1 cellular context compared by ENCODE assay signal in the genomic region with DNA sequence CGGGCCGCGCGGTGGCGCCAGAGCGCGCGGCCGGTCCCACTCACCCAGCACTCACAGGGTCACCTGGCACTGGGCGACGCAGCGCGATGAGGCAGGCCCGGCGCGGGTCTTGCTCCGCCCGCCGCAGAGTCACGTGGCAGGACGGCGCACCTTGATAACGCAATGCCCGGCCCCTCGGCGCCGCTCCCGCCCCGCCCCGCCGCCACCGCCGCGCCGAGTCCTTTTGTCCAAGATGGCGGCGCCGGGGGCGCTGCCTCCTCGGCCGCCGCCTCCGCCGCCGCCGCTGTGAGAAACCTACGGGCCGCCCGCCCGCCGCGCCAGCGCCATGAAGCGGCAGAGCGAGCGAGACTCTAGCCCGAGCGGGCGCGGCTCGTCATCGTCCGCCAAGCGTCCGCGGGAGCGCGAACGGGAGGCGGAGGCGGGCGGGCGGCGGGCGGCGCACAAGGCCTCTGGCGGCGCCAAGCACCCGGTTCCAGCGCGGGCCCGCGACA.
TF ChIP-seq lines count a peak whose summit lies in the region.

A gene with protein sequence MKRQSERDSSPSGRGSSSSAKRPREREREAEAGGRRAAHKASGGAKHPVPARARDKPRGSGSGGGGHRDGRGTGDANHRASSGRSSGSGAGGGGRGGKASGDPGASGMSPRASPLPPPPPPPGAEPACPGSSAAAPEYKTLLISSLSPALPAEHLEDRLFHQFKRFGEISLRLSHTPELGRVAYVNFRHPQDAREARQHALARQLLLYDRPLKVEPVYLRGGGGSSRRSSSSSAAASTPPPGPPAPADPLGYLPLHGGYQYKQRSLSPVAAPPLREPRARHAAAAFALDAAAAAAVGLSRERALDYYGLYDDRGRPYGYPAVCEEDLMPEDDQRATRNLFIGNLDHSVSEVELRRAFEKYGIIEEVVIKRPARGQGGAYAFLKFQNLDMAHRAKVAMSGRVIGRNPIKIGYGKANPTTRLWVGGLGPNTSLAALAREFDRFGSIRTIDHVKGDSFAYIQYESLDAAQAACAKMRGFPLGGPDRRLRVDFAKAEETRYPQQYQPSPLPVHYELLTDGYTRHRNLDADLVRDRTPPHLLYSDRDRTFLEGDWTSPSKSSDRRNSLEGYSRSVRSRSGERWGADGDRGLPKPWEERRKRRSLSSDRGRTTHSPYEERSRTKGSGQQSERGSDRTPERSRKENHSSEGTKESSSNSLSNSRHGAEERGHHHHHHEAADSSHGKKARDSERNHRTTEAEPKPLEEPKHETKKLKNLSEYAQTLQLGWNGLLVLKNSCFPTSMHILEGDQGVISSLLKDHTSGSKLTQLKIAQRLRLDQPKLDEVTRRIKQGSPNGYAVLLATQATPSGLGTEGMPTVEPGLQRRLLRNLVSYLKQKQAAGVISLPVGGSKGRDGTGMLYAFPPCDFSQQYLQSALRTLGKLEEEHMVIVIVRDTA (plus strand): TSS at position 211 of the 491 bp plus-strand sequence. CDS start 115 bp downstream, at position 326.

TF ChIP-seq in K562, 482 proteins besides CTCF, POLR2A, EP300 and RAD21 (continued from another document and continues in another):
- TF ChIP-seq SPI1 (IDR thresholded peaks at IDR 0.05; ENCODE audit: borderline replicate concordance, low read depth, low read length) = no peak
- no peak for TF ChIP-seq GATA2 (CRISPR knock-in tag; IDR thresholded peaks at IDR 0.05)
- TF ChIP-seq, protein P1, sequence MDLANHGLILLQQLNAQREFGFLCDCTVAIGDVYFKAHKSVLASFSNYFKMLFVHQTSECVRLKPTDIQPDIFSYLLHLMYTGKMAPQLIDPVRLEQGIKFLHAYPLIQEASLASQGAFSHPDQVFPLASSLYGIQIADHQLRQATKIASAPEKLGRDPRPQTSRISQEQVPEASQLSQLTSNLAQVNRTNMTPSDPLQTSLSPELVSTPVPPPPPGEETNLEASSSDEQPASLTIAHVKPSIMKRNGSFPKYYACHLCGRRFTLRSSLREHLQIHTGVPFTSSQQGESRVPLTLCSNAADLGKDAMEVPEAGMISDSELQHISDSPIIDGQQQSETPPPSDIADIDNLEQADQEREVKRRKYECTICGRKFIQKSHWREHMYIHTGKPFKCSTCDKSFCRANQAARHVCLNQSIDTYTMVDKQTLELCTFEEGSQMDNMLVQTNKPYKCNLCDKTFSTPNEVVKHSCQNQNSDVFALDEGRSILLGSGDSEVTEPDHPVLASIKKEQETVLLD (IDR thresholded peaks at IDR 0.05) = no peak
- no peak for TF ChIP-seq KDM2B (CRISPR knock-in tag; IDR thresholded peaks at IDR 0.05)
- TF ChIP-seq NR4A1 (CRISPR knock-in tag; IDR thresholded peaks at IDR 0.05) = no peak
- no peak for TF ChIP-seq NR4A1 (tag; IDR thresholded peaks at IDR 0.05)
- peak; percentile 74 for TF ChIP-seq SETDB1 (IDR thresholded peaks at IDR 0.05; ENCODE audit: low read length)
- TF ChIP-seq HCFC1 (IDR thresholded peaks at IDR 0.05; ENCODE audit: low read depth, low read length) = peak; percentile 77
- TF ChIP-seq, protein P2, sequence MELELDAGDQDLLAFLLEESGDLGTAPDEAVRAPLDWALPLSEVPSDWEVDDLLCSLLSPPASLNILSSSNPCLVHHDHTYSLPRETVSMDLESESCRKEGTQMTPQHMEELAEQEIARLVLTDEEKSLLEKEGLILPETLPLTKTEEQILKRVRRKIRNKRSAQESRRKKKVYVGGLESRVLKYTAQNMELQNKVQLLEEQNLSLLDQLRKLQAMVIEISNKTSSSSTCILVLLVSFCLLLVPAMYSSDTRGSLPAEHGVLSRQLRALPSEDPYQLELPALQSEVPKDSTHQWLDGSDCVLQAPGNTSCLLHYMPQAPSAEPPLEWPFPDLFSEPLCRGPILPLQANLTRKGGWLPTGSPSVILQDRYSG (tag; conservative IDR thresholded peaks at IDR 0.05; ENCODE audit: low read depth) = no peak
- TF ChIP-seq RFX7 (CRISPR knock-in tag; IDR thresholded peaks at IDR 0.05) = no peak
- TF ChIP-seq NR1H2 (CRISPR knock-in tag; IDR thresholded peaks at IDR 0.05) = no peak
- TF ChIP-seq, protein P3, sequence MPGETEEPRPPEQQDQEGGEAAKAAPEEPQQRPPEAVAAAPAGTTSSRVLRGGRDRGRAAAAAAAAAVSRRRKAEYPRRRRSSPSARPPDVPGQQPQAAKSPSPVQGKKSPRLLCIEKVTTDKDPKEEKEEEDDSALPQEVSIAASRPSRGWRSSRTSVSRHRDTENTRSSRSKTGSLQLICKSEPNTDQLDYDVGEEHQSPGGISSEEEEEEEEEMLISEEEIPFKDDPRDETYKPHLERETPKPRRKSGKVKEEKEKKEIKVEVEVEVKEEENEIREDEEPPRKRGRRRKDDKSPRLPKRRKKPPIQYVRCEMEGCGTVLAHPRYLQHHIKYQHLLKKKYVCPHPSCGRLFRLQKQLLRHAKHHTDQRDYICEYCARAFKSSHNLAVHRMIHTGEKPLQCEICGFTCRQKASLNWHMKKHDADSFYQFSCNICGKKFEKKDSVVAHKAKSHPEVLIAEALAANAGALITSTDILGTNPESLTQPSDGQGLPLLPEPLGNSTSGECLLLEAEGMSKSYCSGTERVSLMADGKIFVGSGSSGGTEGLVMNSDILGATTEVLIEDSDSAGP (CRISPR knock-in tag; IDR thresholded peaks at IDR 0.05) = no peak
- no peak for TF ChIP-seq FOXA1 (IDR thresholded peaks at IDR 0.05; ENCODE audit: borderline replicate concordance)
- TF ChIP-seq PURB (CRISPR knock-in tag; IDR thresholded peaks at IDR 0.05; ENCODE audit: low read depth) = no peak
- TF ChIP-seq CCAR2 (IDR thresholded peaks at IDR 0.05; ENCODE audit: low read depth, low read length) = no peak
- no peak for TF ChIP-seq BRF1 (IDR thresholded peaks at IDR 0.05; ENCODE audit: borderline replicate concordance, extremely low read depth, insufficient read length)
- TF ChIP-seq CBX8 (IDR thresholded peaks at IDR 0.05; ENCODE audit: borderline replicate concordance, extremely low read depth, low read depth, low read length, poor library complexity, severe bottlenecking) = no peak
- TF ChIP-seq, protein P4, sequence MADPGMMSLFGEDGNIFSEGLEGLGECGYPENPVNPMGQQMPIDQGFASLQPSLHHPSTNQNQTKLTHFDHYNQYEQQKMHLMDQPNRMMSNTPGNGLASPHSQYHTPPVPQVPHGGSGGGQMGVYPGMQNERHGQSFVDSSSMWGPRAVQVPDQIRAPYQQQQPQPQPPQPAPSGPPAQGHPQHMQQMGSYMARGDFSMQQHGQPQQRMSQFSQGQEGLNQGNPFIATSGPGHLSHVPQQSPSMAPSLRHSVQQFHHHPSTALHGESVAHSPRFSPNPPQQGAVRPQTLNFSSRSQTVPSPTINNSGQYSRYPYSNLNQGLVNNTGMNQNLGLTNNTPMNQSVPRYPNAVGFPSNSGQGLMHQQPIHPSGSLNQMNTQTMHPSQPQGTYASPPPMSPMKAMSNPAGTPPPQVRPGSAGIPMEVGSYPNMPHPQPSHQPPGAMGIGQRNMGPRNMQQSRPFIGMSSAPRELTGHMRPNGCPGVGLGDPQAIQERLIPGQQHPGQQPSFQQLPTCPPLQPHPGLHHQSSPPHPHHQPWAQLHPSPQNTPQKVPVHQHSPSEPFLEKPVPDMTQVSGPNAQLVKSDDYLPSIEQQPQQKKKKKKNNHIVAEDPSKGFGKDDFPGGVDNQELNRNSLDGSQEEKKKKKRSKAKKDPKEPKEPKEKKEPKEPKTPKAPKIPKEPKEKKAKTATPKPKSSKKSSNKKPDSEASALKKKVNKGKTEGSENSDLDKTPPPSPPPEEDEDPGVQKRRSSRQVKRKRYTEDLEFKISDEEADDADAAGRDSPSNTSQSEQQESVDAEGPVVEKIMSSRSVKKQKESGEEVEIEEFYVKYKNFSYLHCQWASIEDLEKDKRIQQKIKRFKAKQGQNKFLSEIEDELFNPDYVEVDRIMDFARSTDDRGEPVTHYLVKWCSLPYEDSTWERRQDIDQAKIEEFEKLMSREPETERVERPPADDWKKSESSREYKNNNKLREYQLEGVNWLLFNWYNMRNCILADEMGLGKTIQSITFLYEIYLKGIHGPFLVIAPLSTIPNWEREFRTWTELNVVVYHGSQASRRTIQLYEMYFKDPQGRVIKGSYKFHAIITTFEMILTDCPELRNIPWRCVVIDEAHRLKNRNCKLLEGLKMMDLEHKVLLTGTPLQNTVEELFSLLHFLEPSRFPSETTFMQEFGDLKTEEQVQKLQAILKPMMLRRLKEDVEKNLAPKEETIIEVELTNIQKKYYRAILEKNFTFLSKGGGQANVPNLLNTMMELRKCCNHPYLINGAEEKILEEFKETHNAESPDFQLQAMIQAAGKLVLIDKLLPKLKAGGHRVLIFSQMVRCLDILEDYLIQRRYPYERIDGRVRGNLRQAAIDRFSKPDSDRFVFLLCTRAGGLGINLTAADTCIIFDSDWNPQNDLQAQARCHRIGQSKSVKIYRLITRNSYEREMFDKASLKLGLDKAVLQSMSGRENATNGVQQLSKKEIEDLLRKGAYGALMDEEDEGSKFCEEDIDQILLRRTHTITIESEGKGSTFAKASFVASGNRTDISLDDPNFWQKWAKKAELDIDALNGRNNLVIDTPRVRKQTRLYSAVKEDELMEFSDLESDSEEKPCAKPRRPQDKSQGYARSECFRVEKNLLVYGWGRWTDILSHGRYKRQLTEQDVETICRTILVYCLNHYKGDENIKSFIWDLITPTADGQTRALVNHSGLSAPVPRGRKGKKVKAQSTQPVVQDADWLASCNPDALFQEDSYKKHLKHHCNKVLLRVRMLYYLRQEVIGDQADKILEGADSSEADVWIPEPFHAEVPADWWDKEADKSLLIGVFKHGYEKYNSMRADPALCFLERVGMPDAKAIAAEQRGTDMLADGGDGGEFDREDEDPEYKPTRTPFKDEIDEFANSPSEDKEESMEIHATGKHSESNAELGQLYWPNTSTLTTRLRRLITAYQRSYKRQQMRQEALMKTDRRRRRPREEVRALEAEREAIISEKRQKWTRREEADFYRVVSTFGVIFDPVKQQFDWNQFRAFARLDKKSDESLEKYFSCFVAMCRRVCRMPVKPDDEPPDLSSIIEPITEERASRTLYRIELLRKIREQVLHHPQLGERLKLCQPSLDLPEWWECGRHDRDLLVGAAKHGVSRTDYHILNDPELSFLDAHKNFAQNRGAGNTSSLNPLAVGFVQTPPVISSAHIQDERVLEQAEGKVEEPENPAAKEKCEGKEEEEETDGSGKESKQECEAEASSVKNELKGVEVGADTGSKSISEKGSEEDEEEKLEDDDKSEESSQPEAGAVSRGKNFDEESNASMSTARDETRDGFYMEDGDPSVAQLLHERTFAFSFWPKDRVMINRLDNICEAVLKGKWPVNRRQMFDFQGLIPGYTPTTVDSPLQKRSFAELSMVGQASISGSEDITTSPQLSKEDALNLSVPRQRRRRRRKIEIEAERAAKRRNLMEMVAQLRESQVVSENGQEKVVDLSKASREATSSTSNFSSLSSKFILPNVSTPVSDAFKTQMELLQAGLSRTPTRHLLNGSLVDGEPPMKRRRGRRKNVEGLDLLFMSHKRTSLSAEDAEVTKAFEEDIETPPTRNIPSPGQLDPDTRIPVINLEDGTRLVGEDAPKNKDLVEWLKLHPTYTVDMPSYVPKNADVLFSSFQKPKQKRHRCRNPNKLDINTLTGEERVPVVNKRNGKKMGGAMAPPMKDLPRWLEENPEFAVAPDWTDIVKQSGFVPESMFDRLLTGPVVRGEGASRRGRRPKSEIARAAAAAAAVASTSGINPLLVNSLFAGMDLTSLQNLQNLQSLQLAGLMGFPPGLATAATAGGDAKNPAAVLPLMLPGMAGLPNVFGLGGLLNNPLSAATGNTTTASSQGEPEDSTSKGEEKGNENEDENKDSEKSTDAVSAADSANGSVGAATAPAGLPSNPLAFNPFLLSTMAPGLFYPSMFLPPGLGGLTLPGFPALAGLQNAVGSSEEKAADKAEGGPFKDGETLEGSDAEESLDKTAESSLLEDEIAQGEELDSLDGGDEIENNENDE (IDR thresholded peaks at IDR 0.05; ENCODE audit: low read depth, low read length) = no peak
- no peak for TF ChIP-seq PHTF2 (CRISPR knock-in tag; IDR thresholded peaks at IDR 0.05)
- TF ChIP-seq L3MBTL2 (IDR thresholded peaks at IDR 0.05) = no peak
- TF ChIP-seq, protein P5, sequence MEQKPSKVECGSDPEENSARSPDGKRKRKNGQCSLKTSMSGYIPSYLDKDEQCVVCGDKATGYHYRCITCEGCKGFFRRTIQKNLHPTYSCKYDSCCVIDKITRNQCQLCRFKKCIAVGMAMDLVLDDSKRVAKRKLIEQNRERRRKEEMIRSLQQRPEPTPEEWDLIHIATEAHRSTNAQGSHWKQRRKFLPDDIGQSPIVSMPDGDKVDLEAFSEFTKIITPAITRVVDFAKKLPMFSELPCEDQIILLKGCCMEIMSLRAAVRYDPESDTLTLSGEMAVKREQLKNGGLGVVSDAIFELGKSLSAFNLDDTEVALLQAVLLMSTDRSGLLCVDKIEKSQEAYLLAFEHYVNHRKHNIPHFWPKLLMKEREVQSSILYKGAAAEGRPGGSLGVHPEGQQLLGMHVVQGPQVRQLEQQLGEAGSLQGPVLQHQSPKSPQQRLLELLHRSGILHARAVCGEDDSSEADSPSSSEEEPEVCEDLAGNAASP (IDR thresholded peaks at IDR 0.05) = no peak
- no peak for TF ChIP-seq IRF2 (CRISPR knock-in tag; IDR thresholded peaks at IDR 0.05)
- TF ChIP-seq, protein P6, sequence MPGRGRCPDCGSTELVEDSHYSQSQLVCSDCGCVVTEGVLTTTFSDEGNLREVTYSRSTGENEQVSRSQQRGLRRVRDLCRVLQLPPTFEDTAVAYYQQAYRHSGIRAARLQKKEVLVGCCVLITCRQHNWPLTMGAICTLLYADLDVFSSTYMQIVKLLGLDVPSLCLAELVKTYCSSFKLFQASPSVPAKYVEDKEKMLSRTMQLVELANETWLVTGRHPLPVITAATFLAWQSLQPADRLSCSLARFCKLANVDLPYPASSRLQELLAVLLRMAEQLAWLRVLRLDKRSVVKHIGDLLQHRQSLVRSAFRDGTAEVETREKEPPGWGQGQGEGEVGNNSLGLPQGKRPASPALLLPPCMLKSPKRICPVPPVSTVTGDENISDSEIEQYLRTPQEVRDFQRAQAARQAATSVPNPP (IDR thresholded peaks at IDR 0.05; ENCODE audit: borderline replicate concordance, insufficient read depth, insufficient read length) = no peak
- TF ChIP-seq FOSL1 (tag; conservative IDR thresholded peaks at IDR 0.05) = peak; percentile 25; the same call in 1 of the 2 replicates
- TF ChIP-seq FOS (IDR thresholded peaks at IDR 0.05; ENCODE audit: extremely low read depth, insufficient read length) = no peak
- TF ChIP-seq NFYB (IDR thresholded peaks at IDR 0.05; ENCODE audit: extremely low read depth, insufficient read length) = no peak
- no peak for TF ChIP-seq ZNF695 (CRISPR knock-in tag; IDR thresholded peaks at IDR 0.05)
- no peak for TF ChIP-seq CHCHD3 (CRISPR knock-in tag; IDR thresholded peaks at IDR 0.05)
- TF ChIP-seq, protein P7, sequence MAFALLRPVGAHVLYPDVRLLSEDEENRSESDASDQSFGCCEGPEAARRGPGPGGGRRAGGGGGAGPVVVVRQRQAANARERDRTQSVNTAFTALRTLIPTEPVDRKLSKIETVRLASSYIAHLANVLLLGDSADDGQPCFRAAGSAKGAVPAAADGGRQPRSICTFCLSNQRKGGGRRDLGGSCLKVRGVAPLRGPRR (CRISPR knock-in tag; IDR thresholded peaks at IDR 0.05) = no peak
- TF ChIP-seq NUFIP1 (IDR thresholded peaks at IDR 0.05; ENCODE audit: partially characterized antibody) = no peak
- TF ChIP-seq RBM22 (IDR thresholded peaks at IDR 0.05; ENCODE audit: low read depth, low read length, poor library complexity, severe bottlenecking) = no peak
- no peak for TF ChIP-seq MEIS2 (IDR thresholded peaks at IDR 0.05; ENCODE audit: partially characterized antibody)
- TF ChIP-seq SMAD4 (CRISPR knock-in tag; conservative IDR thresholded peaks at IDR 0.05) = 0 out of 2 replicates have a peak, but pooled peaks have one; percentile 41
- no peak for TF ChIP-seq HLTF (IDR thresholded peaks at IDR 0.05)
